8 cellular contexts compared by ENCODE assay signal in genomic region chr2:54589340-54590215, GRCh38.
DNase-seq lines count a peak whose midpoint lies in the region; ATAC-seq and TF ChIP-seq lines count a peak whose summit lies in the region.

No MANE protein-coding gene starts in this region.

- CTCF ChIA-PET in GM10248 (lab: Yijun Ruan, JAX): interaction anchor here (1.3 to 8.4 kb wide), 5 partner anchors 9 to 67 kb away, joined by 3 to 58 read pairs (median 5); no protein-coding TSS in a partner anchor

- no peaks in the 10 kb centered on the region for H3K27me3 Mint-ChIP-seq in T-helper 1 cell treated with Interleukin-12 subunit alpha and Interleukin-12 subunit beta and Interleukin-4 antibody, amounts not matched to agents 30 μg/mL and 1 μg/mL, for 36 hours (ENCODE audit: low read depth)

- TF ChIP-seq CTCF in tibial nerve (IDR thresholded peaks at IDR 0.05) (no peak), GM10248 (IDR thresholded peaks at IDR 0.05; ENCODE audit: control extremely low read depth, extremely low read depth, low read depth, missing control alignments) (no peak)

- DNase-seq in EH (ENCODE audit: low read depth) (peak; percentile 47), Right ventricle myocardium superior (no peak), tibial nerve (ENCODE audit: low spot score in 2 of 2) (no peak), RPMI8226 (no peak), cortex of kidney (lab: John Stamatoyannopoulos, UW) (no peak), GM10248 (ENCODE audit: extremely low spot score) (no peak)

- peak overlapping the region; percentile 47 for H3K4me3 Mint-ChIP-seq in T-helper 1 cell treated with Interleukin-12 subunit alpha and Interleukin-12 subunit beta and Interleukin-4 antibody, amounts not matched to agents 30 μg/mL and 1 μg/mL, for 36 hours

- POLR2A ChIA-PET in GM10248 (lab: Yijun Ruan, JAX): no interaction called here

- peak overlapping the region in 3 of 4 donors; percentile 37 to 55 (median 46) for H3K27ac ChIP-seq in tibial nerve

- no peaks in the 10 kb centered on the region for H3K9me3 ChIP-seq in tibial nerve

- H3K36me3 ChIP-seq in tibial nerve: peaks cover 0 to 7% (median 0%) of the 10 kb centered on the region in 3 donors

- H3K4me1 Mint-ChIP-seq in T-helper 1 cell treated with Interleukin-12 subunit alpha and Interleukin-12 subunit beta and Interleukin-4 antibody, amounts not matched to agents 30 μg/mL and 1 μg/mL, for 36 hours (ENCODE audit: low read depth): peaks cover 71% of the 10 kb centered on the region

- intact Hi-C loops in Right ventricle myocardium superior (cut with DNase I): no loop called here

- peak in 1 of 2 donors; percentile 79 for TF ChIP-seq EP300 in tibial nerve (IDR thresholded peaks at IDR 0.05)

- no peak for TF ChIP-seq POLR2A in tibial nerve (IDR thresholded peaks at IDR 0.05)

- peaks cover 0 to 85% (median 42%) of the 10 kb centered on the region in 4 donors for H3K4me1 ChIP-seq in tibial nerve

- H3K36me3 Mint-ChIP-seq in T-helper 1 cell treated with Interleukin-12 subunit alpha and Interleukin-12 subunit beta and Interleukin-4 antibody, amounts not matched to agents 30 μg/mL and 1 μg/mL, for 36 hours (ENCODE audit: low read depth): peaks cover 21% of the 10 kb centered on the region

- ATAC-seq in HG02588 (IDR thresholded peaks at IDR 0.05; ENCODE audit: unreplicated experiment) (peak; percentile 47), Right ventricle myocardium superior (ENCODE audit: poor library complexity) (peak; percentile 14)

- no peaks in the 10 kb centered on the region for H3K27me3 ChIP-seq in tibial nerve

- WGBS in tibial nerve, 2 donors: 32 to 36% methylated on average over 7 of the region's 7 CpGs

- no peak overlapping the region for H3K4me3 ChIP-seq in tibial nerve

- H3K9me3 Mint-ChIP-seq in T-helper 1 cell treated with Interleukin-12 subunit alpha and Interleukin-12 subunit beta and Interleukin-4 antibody, amounts not matched to agents 30 μg/mL and 1 μg/mL, for 36 hours: no peaks in the 10 kb centered on the region

- peak overlapping the region; percentile 80 for H3K27ac Mint-ChIP-seq in T-helper 1 cell treated with Interleukin-12 subunit alpha and Interleukin-12 subunit beta and Interleukin-4 antibody, amounts not matched to agents 30 μg/mL and 1 μg/mL, for 36 hours
